18 cellular contexts compared by ENCODE assay signal in the genomic region with DNA sequence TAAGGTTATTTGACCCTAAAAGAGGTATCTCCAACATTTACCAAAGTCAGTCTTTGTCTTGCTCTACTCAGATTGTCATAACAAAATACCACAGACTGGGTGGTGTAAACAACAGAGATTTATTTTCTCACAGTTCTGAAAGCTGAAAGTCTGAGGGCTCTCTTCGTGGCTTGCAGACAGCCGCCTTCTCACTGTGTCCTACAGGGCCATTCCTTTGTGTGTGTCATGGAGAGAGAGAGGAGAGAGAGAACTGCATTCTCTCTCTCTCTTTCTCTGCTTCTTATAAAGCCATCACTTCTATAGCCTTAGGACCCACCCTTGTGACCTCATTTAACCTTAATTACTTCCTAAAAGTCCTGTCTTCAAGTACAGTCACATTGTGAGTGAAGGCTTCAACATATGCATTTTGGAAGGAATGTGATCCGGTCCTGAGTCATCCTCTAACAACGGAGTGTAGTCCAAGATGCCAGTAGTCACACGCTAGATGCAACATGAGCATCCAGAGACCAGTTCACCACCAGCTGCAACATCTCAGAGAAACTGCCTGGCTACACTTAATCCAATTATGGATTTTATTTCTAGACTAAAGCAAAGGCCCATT.
DNase-seq lines count a peak whose midpoint lies in the region; ATAC-seq and TF ChIP-seq lines count a peak whose summit lies in the region.
"Had no signal": no experiment of that assay in that cellular context is flagged by ENCODE, and none has a peak within 500 bp of the region (broad histone marks: within the 10 kb centered on the region; RNA-seq: fewer than 3 reads in every experiment).

No MANE protein-coding gene starts in this region.

- in situ Hi-C loops in astrocyte of the cerebellum (cut with HindIII; ENCODE audit: low sequenced_read_pairs), result no loop called here

- H3K4me3 Mint-ChIP-seq in immature natural killer cell (no peak overlapping the region), T-cell (no peak overlapping the region)
- H3K4me3 Mint-ChIP-seq: activated T-helper 1 cell treated with anti-CD3 and anti-CD28 coated beads, Interleukin-12 subunit alpha, Interleukin-12 subunit beta, Interleukin-2, Interleukin-4 antibody, amounts not matched to agents 30 ng/mL and 10 ng/mL and 1 ng/mL, durations not matched to agents 14 hours and 24 hours and 36 hours; brain; T-helper 1 cell treated with Interleukin-12 subunit alpha and Interleukin-12 subunit beta and Interleukin-4 antibody, amounts not matched to agents 30 μg/mL and 1 μg/mL, for 36 hours had no signal

- POLR2A ChIA-PET in A673 (lab: Charles Lee; ENCODE audit: low non-redundant PET) (no interaction called here), T-cell (lab: Charles Lee) (no interaction called here)

- BruUV-seq in A673 (replicated peaks; lab: Mats Ljungman, UMichigan), result no TSS peak

- ATAC-seq in T-cell (replicated peaks in 1 of 4), result no peak

- no peak overlapping the region for H3K27ac Mint-ChIP-seq in immature natural killer cell
- H3K27ac Mint-ChIP-seq in T-cell, result no peak overlapping the region
- H3K27ac Mint-ChIP-seq: activated T-helper 1 cell treated with anti-CD3 and anti-CD28 coated beads, Interleukin-12 subunit alpha, Interleukin-12 subunit beta, Interleukin-2, Interleukin-4 antibody, amounts not matched to agents 30 ng/mL and 10 ng/mL and 1 ng/mL, durations not matched to agents 14 hours and 24 hours and 36 hours; T-helper 1 cell treated with Interleukin-12 subunit alpha and Interleukin-12 subunit beta and Interleukin-4 antibody, amounts not matched to agents 30 μg/mL and 1 μg/mL, for 36 hours had no signal

- no peaks in the 10 kb centered on the region for H3K36me3 ChIP-seq in A673 (ENCODE audit: insufficient read depth, low read length, poor library complexity, severe bottlenecking)
- H3K36me3 ChIP-seq: spleen had no signal

- peak; percentile 87 for DNase-seq in A673 (ENCODE audit: low spot score)
- peak; percentile 97 for DNase-seq in HCEC 1CT
- DNase-seq in astrocyte of the cerebellum (ENCODE audit: low read depth), result peak; percentile 18
- DNase-seq in hepatic stellate cell (ENCODE audit: low spot score), result peak; percentile 52
- DNase-seq in immature natural killer cell, result no peak
- DNase-seq in SHP77 (lab: John Stamatoyannopoulos, UW), result no peak
- no peak for DNase-seq in T-cell
- no peak for DNase-seq in middle frontal gyrus (ENCODE audit: extremely low spot score, low spot score)
- DNase-seq: activated CD4-positive, alpha-beta T cell treated with anti-CD3 and anti-CD28 coated beads, Interleukin-2, amount 50 U/mL, for 1 hour; NCI-H1092; NCI-H446 treated with DMSO at 0.1 percent for 48 hours; nucleus accumbens; spleen had no signal

- H3K9me3 ChIP-seq in A673 (ENCODE audit: low read depth, low read length, poor library complexity, severe bottlenecking), result no peaks in the 10 kb centered on the region

- H3K27me3 Mint-ChIP-seq in immature natural killer cell (ENCODE audit: low read depth in 3 of 3), result peaks cover 2 to 3% (median 2%) of the 10 kb centered on the region in 3 donors
- no peaks in the 10 kb centered on the region for H3K27me3 Mint-ChIP-seq in T-cell
- H3K27me3 Mint-ChIP-seq: brain had no signal

- no peak for TF ChIP-seq CTCF in A673 (conservative IDR thresholded peaks at IDR 0.05; ENCODE audit: low read depth, low read length)
- no peak for TF ChIP-seq CTCF in astrocyte of the cerebellum (IDR thresholded peaks at IDR 0.05; ENCODE audit: low read depth, low read length, missing control alignments)

- H3K4me3 ChIP-seq in A673 (ENCODE audit: low read depth, low read length, poor library complexity, severe bottlenecking), result no peak overlapping the region
- H3K4me3 ChIP-seq in astrocyte of the cerebellum (ENCODE audit: low read depth, low read length), result no peak overlapping the region
- H3K4me3 ChIP-seq: hepatocyte, lung, spleen had no signal

- no peaks in the 10 kb centered on the region for H3K27me3 ChIP-seq in A673 (replicated peaks; ENCODE audit: insufficient read depth, low read depth, low read length, poor library complexity)
- H3K27me3 ChIP-seq: hepatocyte, spleen had no signal

- peaks cover 7 to 12% of the 10 kb centered on the region in 2 donors for H3K4me1 Mint-ChIP-seq in immature natural killer cell
- no peaks in the 10 kb centered on the region for H3K4me1 Mint-ChIP-seq in T-cell

- H3K4me1 ChIP-seq in A673 (ENCODE audit: insufficient read depth, low read length, poor library complexity, severe bottlenecking), result peaks cover 14% of the 10 kb centered on the region
- H3K4me1 ChIP-seq: spleen had no signal

- H3K36me3 Mint-ChIP-seq in immature natural killer cell (peaks cover 39 to 71% (median 60%) of the 10 kb centered on the region in 3 donors), T-cell (peaks cover 68% of the 10 kb centered on the region)

- no peak overlapping the region for H3K27ac ChIP-seq in A673 (ENCODE audit: low read depth, low read length, poor library complexity, severe bottlenecking)
- H3K27ac ChIP-seq: hepatocyte, spleen had no signal

- H3K9me3 Mint-ChIP-seq in immature natural killer cell, result peaks cover 0 to 3% (median 0%) of the 10 kb centered on the region in 6 donors
- H3K9me3 Mint-ChIP-seq in T-cell, result peaks cover 0 to 15% (median 0%) of the 10 kb centered on the region in 3 donors

- CTCF ChIA-PET in A673 (lab: Charles Lee) (no interaction called here), T-cell (lab: Charles Lee) (no interaction called here)

- intact Hi-C loops in A673 (cut with micrococcal nuclease; ENCODE audit: unreplicated experiment), result no loop called here

Comparison
In these comparisons a context has a peak if more than half of its experiments do, and no peak if none do; other contexts are left out.
1. DNase-seq: peak in A673 (single experiment), HCEC 1CT (single experiment), astrocyte of the cerebellum (single experiment) and hepatic stellate cell (single experiment); none in immature natural killer cell (0 of 3), SHP77 (0 of 2), T-cell (0 of 34) and middle frontal gyrus (single experiment).